Comparison of ENCODE assay signal across 8 cellular contexts in genomic region chr12:115451785-115452736, GRCh38.
DNase-seq lines count a peak whose midpoint lies in the region; ATAC-seq and TF ChIP-seq lines count a peak whose summit lies in the region.

No MANE protein-coding gene starts in this region.

- TF ChIP-seq CTCF in fibroblast of mammary gland (conservative IDR thresholded peaks at IDR 0.05; ENCODE audit: control insufficient read depth, insufficient read depth, low read depth, low read length) (no peak), natural killer cell (IDR thresholded peaks at IDR 0.05) (no peak), lower leg skin (IDR thresholded peaks at IDR 0.05) (no peak)

- peaks cover 18% of the 10 kb centered on the region for H3K4me1 ChIP-seq in NT2/D1 (ENCODE audit: insufficient read depth, insufficient read length)
- peaks cover 0 to 5% of the 10 kb centered on the region in 2 donors for H3K4me1 ChIP-seq in neuronal stem cell (ENCODE audit: control insufficient read depth in 2 of 2, insufficient read depth in 1 of 2, low read depth in 1 of 2, low read length in 2 of 2)

- no peak overlapping the region for H4K91ac ChIP-seq in neuronal stem cell (ENCODE audit: low read depth, low read length, poor library complexity)

- H3K4me3 ChIP-seq in H7 (ENCODE audit: insufficient read depth, low read depth, low read length) (peak overlapping the region; percentile 48), NT2/D1 (ENCODE audit: insufficient read length, low read depth) (peak overlapping the region; percentile 45), fibroblast of mammary gland (ENCODE audit: control insufficient read depth, low read depth, low read length) (peak overlapping the region; percentile 26), neuronal stem cell (ENCODE audit: low read length in 2 of 2) (peak overlapping the region; percentile 27 to 73), lower leg skin (ENCODE audit: low read depth, poor library complexity, severe bottlenecking) (no peak overlapping the region)

- ATAC-seq in natural killer cell, result no peak

- H2BK12ac ChIP-seq in neuronal stem cell (ENCODE audit: low read length), result no peak overlapping the region

- H3K4me3 Mint-ChIP-seq in natural killer cell, result no peak overlapping the region

- WGBS in neuronal stem cell (ENCODE audit: extremely low coverage in 2 of 2, insufficient read length in 2 of 2, insufficient replicate concordance in 1 of 2), 2 donors, result no CpG with 5 or more reads among the region's 83 CpGs
- 7 to 22% methylated on average over 11 to 39 of the region's 83 CpGs for WGBS in lower leg skin, 2 donors

- DNase-seq in Ammon's horn (ENCODE audit: low spot score), result peak; percentile 47
- DNase-seq in H7, result peak; percentile 90
- peak; percentile 61 for DNase-seq in NT2/D1 (ENCODE audit: low read depth, low spot score)
- no peak for DNase-seq in fibroblast of mammary gland (ENCODE audit: low read depth)
- peak; percentile 60 for DNase-seq in neuronal stem cell (ENCODE audit: low spot score)
- no peak for DNase-seq in SIG-M5 (lab: John Stamatoyannopoulos, UW)
- no peak for DNase-seq in natural killer cell
- no peak for DNase-seq in lower leg skin (ENCODE audit: low spot score in 2 of 2)

- H3K36me3 ChIP-seq in H7 (replicated peaks; ENCODE audit: control insufficient read depth, insufficient read depth, low read length), result no peaks in the 10 kb centered on the region
- no peaks in the 10 kb centered on the region for H3K36me3 ChIP-seq in NT2/D1 (ENCODE audit: insufficient read depth, insufficient read length, low read length)
- no peaks in the 10 kb centered on the region for H3K36me3 ChIP-seq in neuronal stem cell (replicated peaks in 1 of 2; ENCODE audit: control insufficient read depth in 2 of 2, insufficient read depth in 2 of 2, low read length in 2 of 2)

- H2AK5ac ChIP-seq in neuronal stem cell (ENCODE audit: low read depth, low read length), result no peak overlapping the region

- H3K4ac ChIP-seq in neuronal stem cell (ENCODE audit: low read length), result no peak overlapping the region

- peak overlapping the region; percentile 86 for H3K18ac ChIP-seq in neuronal stem cell (ENCODE audit: low read length)

- no peak overlapping the region for H2BK15ac ChIP-seq in neuronal stem cell (ENCODE audit: low read length)

- intact Hi-C loops in natural killer cell (cut with micrococcal nuclease), result no loop called here
- intact Hi-C loops in lower leg skin (cut with DNase I; ENCODE audit: low total_unique reads), result no loop called here

- H3K9ac ChIP-seq in NT2/D1 (ENCODE audit: insufficient read length, low read depth) (peak overlapping the region; percentile 46), neuronal stem cell (ENCODE audit: low read depth, low read length, poor library complexity) (peak overlapping the region; percentile 75)

- H3K27me3 ChIP-seq in H7 (ENCODE audit: control insufficient read depth, insufficient read depth, low read length) (peaks cover 12% of the 10 kb centered on the region), NT2/D1 (ENCODE audit: insufficient read depth, insufficient read length) (peaks cover 30% of the 10 kb centered on the region), neuronal stem cell (ENCODE audit: control insufficient read depth in 3 of 3, insufficient read depth in 3 of 3, low read depth in 1 of 3, low read length in 3 of 3) (peaks cover 5 to 36% (median 34%) of the 10 kb centered on the region in 3 experiments)

- H3K79me1 ChIP-seq in neuronal stem cell (ENCODE audit: low read depth, low read length), result no peaks in the 10 kb centered on the region

- peak overlapping the region; percentile 75 for H2AFZ ChIP-seq in neuronal stem cell (ENCODE audit: low read length)

- H3K4me2 ChIP-seq in neuronal stem cell (ENCODE audit: insufficient read depth, low read length, poor library complexity, severe bottlenecking), result peak overlapping the region; percentile 72

- no peak for TF ChIP-seq POLR2A in lower leg skin (IDR thresholded peaks at IDR 0.05)

- H3K27ac Mint-ChIP-seq in natural killer cell, result no peak overlapping the region

- H3K23ac ChIP-seq in neuronal stem cell (ENCODE audit: low read depth, low read length, poor library complexity), result no peak overlapping the region

- no peak overlapping the region for H2BK5ac ChIP-seq in neuronal stem cell (ENCODE audit: low read length)

- H3K14ac ChIP-seq in neuronal stem cell (ENCODE audit: low read length), result no peak overlapping the region

- H3K27ac ChIP-seq in neuronal stem cell (replicated peaks; ENCODE audit: low read length), result no peak overlapping the region

- peaks cover 0 to 8% of the 10 kb centered on the region in 2 donors for H3K4me1 Mint-ChIP-seq in natural killer cell

- H3K9me3 ChIP-seq in NT2/D1 (ENCODE audit: insufficient read depth, low read length), result no peaks in the 10 kb centered on the region
- H3K9me3 ChIP-seq in neuronal stem cell (replicated peaks in 1 of 2; ENCODE audit: control insufficient read depth in 2 of 2, insufficient read depth in 1 of 2, low read depth in 1 of 2, low read length in 2 of 2), result no peaks in the 10 kb centered on the region

- no peaks in the 10 kb centered on the region for H3K36me3 Mint-ChIP-seq in natural killer cell

- peaks cover 5 to 6% of the 10 kb centered on the region in 2 donors for H3K9me3 Mint-ChIP-seq in natural killer cell

- peaks cover 17 to 26% of the 10 kb centered on the region in 2 donors for H3K27me3 Mint-ChIP-seq in natural killer cell (ENCODE audit: low read depth in 2 of 2)

- H2BK120ac ChIP-seq in neuronal stem cell (ENCODE audit: low read depth, low read length), result no peak overlapping the region

- no peak overlapping the region for H4K8ac ChIP-seq in neuronal stem cell (ENCODE audit: low read depth, low read length)

Comparison
In these comparisons a context has a peak if more than half of its experiments do, and no peak if none do; other contexts are left out.
1. DNase-seq: peak in Ammon's horn (single experiment), H7 (single experiment), NT2/D1 (single experiment) and neuronal stem cell (single experiment); none in fibroblast of mammary gland (single experiment), SIG-M5 (single experiment), natural killer cell (single experiment) and lower leg skin (0 of 2).